Comparison of ENCODE assay signal across 9 cellular contexts in genomic region chr12:50734409-50735263, GRCh38. TPM values are rescaled to one million over a fixed set of nuclear protein-coding genes. Genes with fewer than 3 reads are reported as not detected.
DNase-seq lines count a peak whose midpoint lies in the region; ATAC-seq, FAIRE-seq and TF ChIP-seq lines count a peak whose summit lies in the region.
"Had no signal": no experiment of that assay in that cellular context is flagged by ENCODE, and none has a peak within 500 bp of the region (broad histone marks: within the 10 kb centered on the region; RNA-seq: fewer than 3 reads in every experiment).

No MANE protein-coding gene starts in this region.

- peak in 1 of 7 experiments; percentile 23 for DNase-seq in CD8-positive, alpha-beta T cell
- peak; percentile 56 for DNase-seq in GM23248
- DNase-seq in RWPE2 (ENCODE audit: low spot score) = no peak
- DNase-seq in esophagus squamous epithelium (lab: John Stamatoyannopoulos, UW) = no peak
- peak; percentile 23 for DNase-seq in neural crest cell (ENCODE audit: low read depth, low spot score)
- DNase-seq in GM12892 (ENCODE audit: insufficient read length) = no peak
- no peak for DNase-seq in NCI-H128 (lab: John Stamatoyannopoulos, UW; ENCODE audit: unreplicated experiment)

- no peaks in the 10 kb centered on the region for H3K9me3 Mint-ChIP-seq in CD8-positive, alpha-beta T cell
- no peaks in the 10 kb centered on the region for H3K9me3 Mint-ChIP-seq in neural crest cell

- H3K27me3 ChIP-seq in CD8-positive, alpha-beta T cell (ENCODE audit: insufficient read depth, low read length) = no peaks in the 10 kb centered on the region
- H3K27me3 ChIP-seq in GM23248 (replicated peaks; ENCODE audit: insufficient read depth) (no peaks in the 10 kb centered on the region), RWPE2 (ENCODE audit: insufficient read depth, poor library complexity, severe bottlenecking) (no peaks in the 10 kb centered on the region), esophagus squamous epithelium (no peaks in the 10 kb centered on the region)

- H3K36me3 ChIP-seq in CD8-positive, alpha-beta T cell (ENCODE audit: insufficient read depth, low read length) = peaks cover 35% of the 10 kb centered on the region
- H3K36me3 ChIP-seq in GM23248 (ENCODE audit: low read depth) (0 out of 2 replicates have a peak, but pooled peaks cover 1% of the 10 kb centered on the region), RWPE2 (ENCODE audit: low read depth) (peaks cover 78% of the 10 kb centered on the region), esophagus squamous epithelium (peaks cover 20 to 100% (median 33%) of the 10 kb centered on the region in 3 donors)

- POLR2A ChIA-PET in CD8-positive, alpha-beta T cell (lab: Charles Lee) = no interaction called here

- H2AFZ ChIP-seq in GM23248 = no peak overlapping the region

- TF ChIP-seq POLR2A in esophagus squamous epithelium (IDR thresholded peaks at IDR 0.05) = no peak
- TF ChIP-seq POLR2A in GM12892 (IDR thresholded peaks at IDR 0.05; ENCODE audit: low read depth, low read length) = no peak

- no peak overlapping the region for H3K9ac ChIP-seq in GM23248

- CTCF ChIA-PET in CD8-positive, alpha-beta T cell (lab: Charles Lee) = interaction anchor here (0.8 to 1.5 kb wide), 4 partner anchors 13 to 373 kb away, joined by 3 to 4 read pairs (median 3); no protein-coding TSS in a partner anchor

- H3K9me2 ChIP-seq in GM23248 (ENCODE audit: insufficient read depth) = no peaks in the 10 kb centered on the region

- intact Hi-C loops in CD8-positive, alpha-beta T cell (cut with DNase I, micrococcal nuclease) = loop anchor here in 1 of 2 experiments (1.0 kb wide), 1 partner anchor 229 kb away; no protein-coding TSS in a partner anchor
- intact Hi-C loops in esophagus squamous epithelium (cut with DNase I) = no loop called here

- peak; percentile 48 for TF ChIP-seq CTCF in CD8-positive, alpha-beta T cell (IDR thresholded peaks at IDR 0.05)
- TF ChIP-seq CTCF in RWPE2 (IDR thresholded peaks at IDR 0.05; ENCODE audit: poor library complexity, severe bottlenecking) = peak; percentile 75
- peak in 4 of 6 experiments; percentile 21 to 38 (median 29) for TF ChIP-seq CTCF in esophagus squamous epithelium (IDR thresholded peaks at IDR 0.05)
- peak; percentile 70 for TF ChIP-seq CTCF in neural crest cell (conservative IDR thresholded peaks at IDR 0.05)

- H3K27ac Mint-ChIP-seq in CD8-positive, alpha-beta T cell = no peak overlapping the region
- no peak overlapping the region for H3K27ac Mint-ChIP-seq in neural crest cell (ENCODE audit: unreplicated experiment)

- FAIRE-seq in GM12892 (lab: Jason Lieb, UNC) = no peak
- FAIRE-seq: islet of Langerhans had no signal

- ATAC-seq in CD8-positive, alpha-beta T cell = peak; percentile 61
- ATAC-seq in RWPE2 (ENCODE audit: low read depth) (peak; percentile 58), GM19397 (IDR thresholded peaks at IDR 0.05; ENCODE audit: unreplicated experiment) (no peak)

- no peak overlapping the region for H3K4me3 Mint-ChIP-seq in CD8-positive, alpha-beta T cell
- no peak overlapping the region for H3K4me3 Mint-ChIP-seq in neural crest cell

- no peak overlapping the region for H3K4me3 ChIP-seq in CD8-positive, alpha-beta T cell (ENCODE audit: low read depth, low read length)
- no peak overlapping the region for H3K4me3 ChIP-seq in GM23248
- no peak overlapping the region for H3K4me3 ChIP-seq in RWPE2 (ENCODE audit: severe bottlenecking)
- H3K4me3 ChIP-seq in esophagus squamous epithelium = no peak overlapping the region

- no peak overlapping the region for H3K4me2 ChIP-seq in GM23248 (ENCODE audit: unreplicated experiment)

- no peaks in the 10 kb centered on the region for H3K9me3 ChIP-seq in CD8-positive, alpha-beta T cell (ENCODE audit: low read length)
- H3K9me3 ChIP-seq in GM23248 (ENCODE audit: low read depth) = no peaks in the 10 kb centered on the region
- no peaks in the 10 kb centered on the region for H3K9me3 ChIP-seq in RWPE2 (ENCODE audit: severe bottlenecking)
- no peaks in the 10 kb centered on the region for H3K9me3 ChIP-seq in esophagus squamous epithelium

- peaks cover 88% of the 10 kb centered on the region for H3K36me3 Mint-ChIP-seq in CD8-positive, alpha-beta T cell
- H3K36me3 Mint-ChIP-seq in neural crest cell (ENCODE audit: low read depth) = peaks cover 18% of the 10 kb centered on the region

- H3K79me2 ChIP-seq in GM23248 (ENCODE audit: insufficient read depth) = no peaks in the 10 kb centered on the region

- no peaks in the 10 kb centered on the region for H3K27me3 Mint-ChIP-seq in CD8-positive, alpha-beta T cell (ENCODE audit: low read depth)
- no peaks in the 10 kb centered on the region for H3K27me3 Mint-ChIP-seq in neural crest cell (ENCODE audit: low read depth)

- in situ Hi-C loops in GM23248 (cut with MboI) = no loop called here

- no peaks in the 10 kb centered on the region for H3K4me1 Mint-ChIP-seq in CD8-positive, alpha-beta T cell (ENCODE audit: low read depth)
- no peaks in the 10 kb centered on the region for H3K4me1 Mint-ChIP-seq in neural crest cell

- WGBS in GM23248 (ENCODE audit: low coverage in 1 of 2, low lambda C conversion rate in 2 of 2, missing lambda C conversion rate in 2 of 2), 2 experiments = 73 to 75% methylated on average over 10 of the region's 10 CpGs
- 74 to 83% methylated on average over 10 of the region's 10 CpGs for WGBS in esophagus squamous epithelium, 2 donors

- no peaks in the 10 kb centered on the region for H4K20me1 ChIP-seq in GM23248 (ENCODE audit: insufficient read depth)

- peaks cover 21% of the 10 kb centered on the region for H3F3A ChIP-seq in GM23248 (ENCODE audit: insufficient read depth)

- H3K27ac ChIP-seq in CD8-positive, alpha-beta T cell (ENCODE audit: low read depth, low read length) = no peak overlapping the region
- H3K27ac ChIP-seq in GM23248 (no peak overlapping the region), RWPE2 (ENCODE audit: poor library complexity, severe bottlenecking) (no peak overlapping the region), esophagus squamous epithelium (no peak overlapping the region)

- no peaks in the 10 kb centered on the region for H3K4me1 ChIP-seq in CD8-positive, alpha-beta T cell (ENCODE audit: insufficient read depth, low read length)
- H3K4me1 ChIP-seq in GM23248 (ENCODE audit: insufficient read depth) = peaks cover 11% of the 10 kb centered on the region
- H3K4me1 ChIP-seq in RWPE2 (ENCODE audit: insufficient read depth, poor library complexity, severe bottlenecking) = no peaks in the 10 kb centered on the region
- no peaks in the 10 kb centered on the region for H3K4me1 ChIP-seq in esophagus squamous epithelium

RNA-seq across cellular contexts. Expression of gene ATF1, which starts 29.3 kb away (rescaled TPM):
- 10 to 100 TPM; 11.3 to 16.0 TPM for total RNA-seq in CD8-positive, alpha-beta T cell
- 21.1 and 24.0 TPM in 2 replicates for total RNA-seq in GM23248 (2014; rRNA removed; shearing (Covaris generic))
- 30.6 and 33.1 TPM in 2 replicates for polyA plus RNA-seq in GM23248 (2016; fragmentation: Nextera tagmentation; extraction: Ambion mirVana)
- total RNA-seq in esophagus squamous epithelium = 10 to 100 TPM in 3 of 4 donors, 1 to 10 TPM in 1; 5.5 to 20.4 (median 14.3) TPM
- total RNA-seq in neural crest cell = 25.0 and 31.7 TPM in 2 replicates
- 34.3 TPM for polyA plus RNA-seq in GM12892 (2012; ENCODE audit: missing spikeins)

Comparison
In these comparisons a context has a peak if more than half of its experiments do, and no peak if none do; other contexts are left out.
1. DNase-seq: peak in GM23248 (single experiment) and neural crest cell (single experiment); none in RWPE2 (single experiment), esophagus squamous epithelium (single experiment), GM12892 (single experiment) and NCI-H128 (single experiment).
2. Peak in every context shown above with its lines, with median percentiles within 50 percentile points of each other: CTCF ChIP-seq.